ENCODE assay signal across 12 cellular contexts in genomic region chr11:1502971-1503707, GRCh38. TPM values are rescaled to one million over a fixed set of nuclear protein-coding genes. Genes with fewer than 3 reads are reported as not detected.
DNase-seq lines count a peak whose midpoint lies in the region; ATAC-seq and TF ChIP-seq lines count a peak whose summit lies in the region.
"Had no signal": no experiment of that assay in that cellular context is flagged by ENCODE, and none has a peak within 500 bp of the region (broad histone marks: within the 10 kb centered on the region; RNA-seq: fewer than 3 reads in every experiment).

No MANE protein-coding gene starts in this region.

- intact Hi-C loops in IMR-90 (cut with micrococcal nuclease) = no loop called here
- intact Hi-C loops in left colon (cut with DNase I, micrococcal nuclease) = no loop called here
- intact Hi-C loops in gastrocnemius medialis (cut with DNase I; ENCODE audit: low total_unique reads) = no loop called here

- no peak overlapping the region for H3K4ac ChIP-seq in IMR-90 (ENCODE audit: low read depth, low read length)

- no peaks in the 10 kb centered on the region; the same call in 1 of the 2 replicates for H3K4me1 ChIP-seq in IMR-90 (ENCODE audit: control insufficient read depth, insufficient read depth, low read length)
- peaks cover 73 to 74% of the 10 kb centered on the region in 2 donors for H3K4me1 ChIP-seq in gastrocnemius medialis

- in situ Hi-C loops in IMR-90 (cut with MboI; ENCODE audit: low sequenced_read_pairs) (loop anchor here (25.0 kb wide), 1 partner anchor 291 kb away; the partner anchor contains the start of gene MUC5B), gastrocnemius medialis (cut with MboI; ENCODE audit: low sequenced_read_pairs in 4 of 4) (loop anchor here (25.0 kb wide), 3 partner anchors 191 to 291 kb away; partner anchors contain the start of genes MUC5B (in 3 of the 4) and TOLLIP (in 1 of the 4))

- H3K27ac ChIP-seq in IMR-90 (ENCODE audit: insufficient read depth, low read length) (no peak overlapping the region), cingulate gyrus (ENCODE audit: low read depth, low read length) (peak overlapping the region; percentile 10), gastrocnemius medialis (peak overlapping the region; percentile 37 to 70 (median 58))
- H3K27ac ChIP-seq: RWPE1 had no signal

- no peak for ATAC-seq in IMR-90 (ENCODE audit: low read depth)
- peak; percentile 9 for ATAC-seq in left colon
- no peak for ATAC-seq in gastrocnemius medialis
- ATAC-seq in GM21381 (IDR thresholded peaks at IDR 0.05; ENCODE audit: unreplicated experiment) = no peak
- ATAC-seq: activated CD8-positive, alpha-beta memory T cell treated with anti-CD3 and anti-CD28 coated beads, Interleukin-2, amount 10 ng/mL, durations not matched to agents 7 days and 5 days had no signal

- peaks cover 4% of the 10 kb centered on the region for H3K36me3 ChIP-seq in IMR-90 (ENCODE audit: control insufficient read depth, insufficient read depth, low read length)
- H3K36me3 ChIP-seq in gastrocnemius medialis = no peaks in the 10 kb centered on the region

- H3K27me3 ChIP-seq in IMR-90 (ENCODE audit: control insufficient read depth, insufficient read depth, low read length) (no peaks in the 10 kb centered on the region), gastrocnemius medialis (no peaks in the 10 kb centered on the region)

- TF ChIP-seq RAD21 in IMR-90 (IDR thresholded peaks at IDR 0.05; ENCODE audit: low read length) = no peak

- H4K8ac ChIP-seq in IMR-90 (ENCODE audit: low read depth in 2 of 2, low read length in 2 of 2) = no peak overlapping the region

- no peak for DNase-seq in IMR-90
- DNase-seq in left colon = peak in 1 of 2 donors; percentile 56
- no peak for DNase-seq in gastrocnemius medialis
- no peak for DNase-seq in stimulated activated CD4-positive, alpha-beta T cell treated with anti-CD3 and anti-CD28 coated beads, Interleukin-1b, Interleukin-23, amount 100 ng/mL, for 48 hours
- DNase-seq in A172 (ENCODE audit: low spot score) = no peak
- DNase-seq in NOMO-1 (lab: John Stamatoyannopoulos, UW; ENCODE audit: unreplicated experiment in 2 of 2) = no peak
- DNase-seq: activated CD8-positive, alpha-beta memory T cell treated with anti-CD3 and anti-CD28 coated beads, Interleukin-2, amount 10 ng/mL, durations not matched to agents 7 days and 5 days; amniotic stem cell; naive B cell had no signal

- H2BK120ac ChIP-seq in IMR-90 (ENCODE audit: low read depth, low read length) = no peak overlapping the region

- no peak overlapping the region for H2AK5ac ChIP-seq in IMR-90 (ENCODE audit: low read depth, low read length)

- no peak overlapping the region for H4K5ac ChIP-seq in IMR-90 (ENCODE audit: low read depth, low read length)

- H3K23ac ChIP-seq in IMR-90 (ENCODE audit: low read depth, low read length) = no peak overlapping the region

- no peak overlapping the region for H3K56ac ChIP-seq in IMR-90 (ENCODE audit: extremely low read depth, insufficient read depth, low read length)

- peaks cover 10% of the 10 kb centered on the region for H3K9me1 ChIP-seq in IMR-90 (ENCODE audit: insufficient read depth, low read length)

- no peak overlapping the region for H2AK9ac ChIP-seq in IMR-90 (replicated peaks; ENCODE audit: low read depth, low read length, poor library complexity)

- CTCF ChIA-PET in IMR-90 (lab: Yijun Ruan, JAX) = no interaction called here

- peaks cover 88% of the 10 kb centered on the region for H4K20me1 ChIP-seq in IMR-90 (ENCODE audit: insufficient read depth, low read length)

- H2AFZ ChIP-seq in IMR-90 (replicated peaks; ENCODE audit: low read length, poor library complexity) = peak overlapping the region; percentile 19

- BruUV-seq in IMR-90 (replicated peaks; lab: Mats Ljungman, UMichigan) = no TSS peak

- H3K18ac ChIP-seq in IMR-90 (ENCODE audit: low read depth, low read length) = no peak overlapping the region

- POLR2A ChIA-PET in IMR-90 (lab: Charles Lee; ENCODE audit: unreplicated experiment) = no interaction called here

- TF ChIP-seq CTCF in IMR-90 (conservative IDR thresholded peaks at IDR 0.05; ENCODE audit: low read depth, low read length) (no peak), gastrocnemius medialis (IDR thresholded peaks at IDR 0.05 in 4 of 5, conservative IDR thresholded peaks at IDR 0.05 in 1 of 5) (no peak)

- H3K4me2 ChIP-seq in IMR-90 (ENCODE audit: low read depth, low read length) = no peak overlapping the region

- H3K9ac ChIP-seq in IMR-90 (ENCODE audit: low read depth, low read length) = no peak overlapping the region

- no peak overlapping the region for H2BK5ac ChIP-seq in IMR-90 (ENCODE audit: low read depth, low read length, poor library complexity, severe bottlenecking)

- no peak overlapping the region for H4K91ac ChIP-seq in IMR-90 (ENCODE audit: insufficient read depth, low read depth, low read length)

- no peak overlapping the region for H3K14ac ChIP-seq in IMR-90 (replicated peaks; ENCODE audit: low read depth, low read length)

- dilution Hi-C loops in IMR-90 (cut with HindIII; ENCODE audit: low sequenced_read_pairs, unreplicated experiment) = no loop called here

- H3K9me3 ChIP-seq in IMR-90 (ENCODE audit: control insufficient read depth, insufficient read depth, low read length) (no peaks in the 10 kb centered on the region), gastrocnemius medialis (no peaks in the 10 kb centered on the region)

- H3K4me3 ChIP-seq in IMR-90 (ENCODE audit: insufficient read depth, low read depth, low read length) (no peak overlapping the region), gastrocnemius medialis (no peak overlapping the region)

- no peak overlapping the region for H2BK20ac ChIP-seq in IMR-90 (ENCODE audit: low read depth, low read length)

- peaks cover 26 to 83% of the 10 kb centered on the region in 2 experiments for H3K79me1 ChIP-seq in IMR-90 (ENCODE audit: low read depth in 1 of 2, low read length in 2 of 2)

- 100% methylated on average over 5 of the region's 20 CpGs; no CpG with 5 or more reads in 1 of the 2 experiments for WGBS in IMR-90 (ENCODE audit: extremely low coverage in 2 of 2, insufficient read length in 1 of 2), 2 experiments

- TF ChIP-seq POLR2A in IMR-90 (IDR thresholded peaks at IDR 0.05; ENCODE audit: low read depth, low read length) (no peak), gastrocnemius medialis (IDR thresholded peaks at IDR 0.05) (no peak)

- H2BK15ac ChIP-seq in IMR-90 (ENCODE audit: low read depth, low read length) = no peak overlapping the region

TF ChIP-seq in IMR-90, 13 proteins besides CTCF, POLR2A, EP300 and RAD21:
- no peak for TF ChIP-seq CEBPB (IDR thresholded peaks at IDR 0.05; ENCODE audit: low read depth, low read length)
- TF ChIP-seq SMC3 (IDR thresholded peaks at IDR 0.05; ENCODE audit: low read depth, low read length) = no peak
- TF ChIP-seq FOS (IDR thresholded peaks at IDR 0.05; ENCODE audit: low read depth, low read length) = no peak
- TF ChIP-seq RCOR1 (IDR thresholded peaks at IDR 0.05; ENCODE audit: insufficient replicate concordance, low read length) = no peak
- no peak for TF ChIP-seq BHLHE40 (IDR thresholded peaks at IDR 0.05; ENCODE audit: low read depth, low read length)
- no peak for TF ChIP-seq CHD1 (IDR thresholded peaks at IDR 0.05; ENCODE audit: low read depth, low read length)
- TF ChIP-seq RFX5 (IDR thresholded peaks at IDR 0.05; ENCODE audit: low read depth, low read length) = no peak
- TF ChIP-seq NFE2L2 (IDR thresholded peaks at IDR 0.05; ENCODE audit: low read depth, low read length) = no peak
- TF ChIP-seq MAZ (IDR thresholded peaks at IDR 0.05; ENCODE audit: borderline replicate concordance, low read depth, low read length) = no peak
- no peak for TF ChIP-seq USF2 (IDR thresholded peaks at IDR 0.05; ENCODE audit: low read depth, low read length)
- TF ChIP-seq ELK1 (IDR thresholded peaks at IDR 0.05; ENCODE audit: borderline replicate concordance, low read depth, low read length) = no peak

RNA-seq across cellular contexts. Expression of gene MOB2, which starts 16.6 kb away (rescaled TPM):
- total RNA-seq in IMR-90 (2012; rRNA removed) = 21.4 and 23.7 TPM in 2 replicates
- polyA plus RNA-seq in IMR-90 (2012; rRNA removed) = 36.2 and 40.7 TPM in 2 replicates
- 18.3 and 31.6 TPM in 2 replicates for polyA plus RNA-seq in IMR-90 (2012; cell fraction: cytosol; rRNA removed)
- 48.7 and 84.0 TPM in 2 replicates for polyA plus RNA-seq in IMR-90 (2012; cell fraction: nucleus; rRNA removed; ENCODE audit: low replicate concordance)
- 10 to 100 TPM; 48.3 to 55.8 TPM for total RNA-seq in left colon
- 10 to 100 TPM; 21.1 to 71.5 (median 48.3) TPM for total RNA-seq in gastrocnemius medialis
- 22.4 and 25.8 TPM in 2 replicates for total RNA-seq in A172 (2014; rRNA removed; shearing (Covaris generic))
